23 cellular contexts compared by ENCODE assay signal in genomic region chr10:131249957-131250347, GRCh38.
"Had no signal": no experiment of that assay in that cellular context is flagged by ENCODE, and none has a peak within 500 bp of the region (broad histone marks: within the 10 kb centered on the region; RNA-seq: fewer than 3 reads in every experiment).

No MANE protein-coding gene starts in this region.

- H3K4me1 Mint-ChIP-seq: activated CD4-positive, alpha-beta T cell treated with anti-CD3 and anti-CD28 coated beads for 36 hours; activated CD8-positive, alpha-beta memory T cell treated with anti-CD3 and anti-CD28 coated beads, Interleukin-2, amount 10 ng/mL, durations not matched to agents 7 days and 5 days; central memory CD8-positive, alpha-beta T cell; naive thymus-derived CD4-positive, alpha-beta T cell had no signal

- H3K9me3 Mint-ChIP-seq: activated CD4-positive, alpha-beta memory T cell treated with anti-CD3 and anti-CD28 coated beads for 36 hours; activated T-cell treated with anti-CD3 and anti-CD28 coated beads, Interleukin-2, amount 50 U/mL, for 24 hours; naive thymus-derived CD4-positive, alpha-beta T cell; stimulated activated naive CD8-positive, alpha-beta T cell treated with anti-CD3 and anti-CD28 coated beads, Interleukin-15, Interleukin-2, amounts not matched to agents 100 ng/mL and 50 ng/mL, for 24 hours; T-helper 1 cell treated with Interleukin-12 subunit alpha and Interleukin-12 subunit beta and Interleukin-4 antibody, amounts not matched to agents 30 μg/mL and 1 μg/mL, for 36 hours had no signal

- H3K27ac Mint-ChIP-seq: activated CD4-positive, alpha-beta memory T cell treated with anti-CD3 and anti-CD28 coated beads for 36 hours; activated CD4-positive, alpha-beta T cell treated with anti-CD3 and anti-CD28 coated beads for 36 hours; activated CD8-positive, alpha-beta memory T cell treated with anti-CD3 and anti-CD28 coated beads, Interleukin-2, amount 10 ng/mL, durations not matched to agents 7 days and 5 days; activated naive CD8-positive, alpha-beta T cell; activated T-cell treated with anti-CD3 and anti-CD28 coated beads, Interleukin-2, amount 50 U/mL, for 24 hours; naive thymus-derived CD4-positive, alpha-beta T cell; stimulated activated naive CD8-positive, alpha-beta T cell treated with anti-CD3 and anti-CD28 coated beads, Interleukin-15, Interleukin-2, amounts not matched to agents 100 ng/mL and 50 ng/mL, for 24 hours; T-helper 1 cell treated with Interleukin-12 subunit alpha and Interleukin-12 subunit beta and Interleukin-4 antibody, amounts not matched to agents 30 μg/mL and 1 μg/mL, for 36 hours had no signal

- H3K27ac ChIP-seq: body of pancreas, coronary artery, prostate gland, suprapubic skin had no signal

- H3K27me3 ChIP-seq: body of pancreas had no signal

- H3K9me3 ChIP-seq: body of pancreas, mucosa of descending colon, prostate gland, suprapubic skin had no signal

- H3K36me3 Mint-ChIP-seq: activated CD4-positive, alpha-beta memory T cell treated with anti-CD3 and anti-CD28 coated beads for 36 hours; activated CD8-positive, alpha-beta memory T cell treated with anti-CD3 and anti-CD28 coated beads, Interleukin-2, amount 10 ng/mL, durations not matched to agents 7 days and 5 days; activated naive CD8-positive, alpha-beta T cell; naive thymus-derived CD4-positive, alpha-beta T cell had no signal

- H3K4me3 Mint-ChIP-seq: activated CD4-positive, alpha-beta memory T cell treated with anti-CD3 and anti-CD28 coated beads for 36 hours; activated CD4-positive, alpha-beta T cell treated with anti-CD3 and anti-CD28 coated beads for 36 hours; activated CD8-positive, alpha-beta memory T cell treated with anti-CD3 and anti-CD28 coated beads, Interleukin-2, amount 10 ng/mL, durations not matched to agents 7 days and 5 days; activated naive CD8-positive, alpha-beta T cell; activated T-cell treated with anti-CD3 and anti-CD28 coated beads, Interleukin-2, amount 50 U/mL, for 24 hours; central memory CD8-positive, alpha-beta T cell; naive thymus-derived CD4-positive, alpha-beta T cell; stimulated activated naive CD8-positive, alpha-beta T cell treated with anti-CD3 and anti-CD28 coated beads, Interleukin-15, Interleukin-2, amounts not matched to agents 100 ng/mL and 50 ng/mL, for 24 hours; T-helper 1 cell treated with Interleukin-12 subunit alpha and Interleukin-12 subunit beta and Interleukin-4 antibody, amounts not matched to agents 30 μg/mL and 1 μg/mL, for 36 hours had no signal

- H3K4me3 ChIP-seq: body of pancreas, coronary artery, mucosa of descending colon, prostate gland, suprapubic skin had no signal

- H3K4me1 ChIP-seq: body of pancreas, prostate gland, suprapubic skin had no signal

- H3K27me3 Mint-ChIP-seq: activated CD4-positive, alpha-beta memory T cell treated with anti-CD3 and anti-CD28 coated beads for 36 hours; activated CD8-positive, alpha-beta memory T cell treated with anti-CD3 and anti-CD28 coated beads, Interleukin-2, amount 10 ng/mL, durations not matched to agents 7 days and 5 days; activated T-cell treated with anti-CD3 and anti-CD28 coated beads, Interleukin-2, amount 50 U/mL, for 24 hours; central memory CD8-positive, alpha-beta T cell had no signal

- DNase-seq: activated CD4-positive, alpha-beta memory T cell treated with anti-CD3 and anti-CD28 coated beads for 36 hours; activated CD4-positive, alpha-beta T cell treated with anti-CD3 and anti-CD28 coated beads for 36 hours; activated CD8-positive, alpha-beta memory T cell treated with anti-CD3 and anti-CD28 coated beads, Interleukin-2, amount 10 ng/mL, durations not matched to agents 7 days and 5 days; activated gamma-delta T cell; activated T-cell treated with anti-CD3 and anti-CD28 coated beads, Interleukin-2, amount 50 U/mL, for 24 hours; amniotic stem cell; body of pancreas; effector CD4-positive, alpha-beta T cell; foreskin fibroblast; left cardiac atrium; mammary epithelial cell; mucosa of descending colon; naive thymus-derived CD4-positive, alpha-beta T cell; nucleus accumbens; right cardiac atrium; small intestine had no signal

- H3K36me3 ChIP-seq: prostate gland, suprapubic skin had no signal

- ATAC-seq: activated CD4-positive, alpha-beta T cell treated with anti-CD3 and anti-CD28 coated beads for 36 hours; activated CD8-positive, alpha-beta memory T cell treated with anti-CD3 and anti-CD28 coated beads, Interleukin-2, amount 10 ng/mL, durations not matched to agents 7 days and 5 days; body of pancreas; mucosa of descending colon; naive thymus-derived CD4-positive, alpha-beta T cell; right cardiac atrium had no signal
